ENCODE assay signal across 24 cellular contexts in the genomic region with DNA sequence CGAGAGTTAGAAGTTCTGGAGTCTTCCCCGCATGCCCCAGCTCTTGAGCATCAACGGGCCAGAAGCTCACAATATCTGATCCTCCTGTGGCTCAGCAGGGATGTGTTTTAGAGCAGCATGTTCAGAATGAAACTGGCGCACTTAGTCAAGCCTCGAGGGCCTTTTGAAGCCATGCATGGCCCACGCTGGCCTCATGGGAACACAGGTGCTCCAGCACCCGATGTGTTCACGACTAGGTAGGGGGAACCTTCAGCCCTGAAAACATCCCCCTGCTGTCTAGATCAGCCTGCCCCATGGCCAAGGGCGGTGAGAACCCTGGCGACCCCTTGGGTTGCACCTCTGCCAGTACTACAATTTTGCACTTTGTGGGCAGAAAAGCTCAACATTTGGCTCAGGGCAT. TPM values are rescaled to one million over a fixed set of nuclear protein-coding genes. Genes with fewer than 3 reads are reported as not detected.
A peak's percentile ranks its signal among the peaks of the same experiment; 100 is the strongest.
DNase-seq lines count a peak whose midpoint lies in the region; ATAC-seq, FAIRE-seq and TF ChIP-seq lines count a peak whose summit lies in the region.
"Had no signal": no experiment of that assay in that cellular context is flagged by ENCODE, and none has a peak within 500 bp of the region (broad histone marks: within the 10 kb centered on the region; RNA-seq: fewer than 3 reads in every experiment).

No MANE protein-coding gene starts in this region.

- DNase-seq in activated T-cell treated with anti-CD3 and anti-CD28 coated beads, Interleukin-2, amount 50 U/mL, for 24 hours: no peak
- no peak for DNase-seq in activated T-cell treated with anti-CD3 and anti-CD28 coated beads, Interleukin-2, amount 50 U/mL, for 72 hours
- no peak for DNase-seq in GM12878 (ENCODE audit: low read depth, low spot score)
- no peak for DNase-seq in stimulated activated naive CD8-positive, alpha-beta T cell treated with anti-CD3 and anti-CD28 coated beads, Interleukin-15, amount 100 ng/mL, for 72 hours
- no peak for DNase-seq in stimulated activated CD4-positive, alpha-beta T cell treated with anti-CD3 and anti-CD28 coated beads, Interleukin-2, amount 100 ng/mL, for 24 hours
- DNase-seq: activated CD4-positive, alpha-beta T cell treated with anti-CD3 and anti-CD28 coated beads for 1 hour; cerebellar nuclear complex; foreskin fibroblast; immature natural killer cell; left ventricle myocardium superior; midbrain; NCI-H2171 treated with DMSO at 0.1 percent for 48 hours; NCI-H774; nephron progenitor cell; right lobe of liver; Right ventricle myocardium superior; substantia nigra; upper lobe of right lung had no signal

- intact Hi-C loops in GM12878 (cut with micrococcal nuclease; ENCODE audit: unreplicated experiment): no loop called here

- in situ Hi-C loops in GM12878 (cut with MboI): no loop called here

- TF ChIP-seq CTCF in GM12878 (IDR thresholded peaks at IDR 0.05 in 2 of 3, conservative IDR thresholded peaks at IDR 0.05 in 1 of 3; ENCODE audit: control insufficient read depth in 2 of 3, extremely low read depth in 1 of 3, insufficient read depth in 1 of 3, low read depth in 3 of 3, low read length in 3 of 3): no peak

- peaks cover 3% of the 10 kb centered on the region; the same call in 1 of the 2 replicates for H3K4me1 ChIP-seq in GM12878 (ENCODE audit: control insufficient read depth, insufficient read depth, low read length)
- H3K4me1 ChIP-seq: parathyroid adenoma, right lobe of liver, upper lobe of right lung had no signal

- H3K9me3 ChIP-seq in GM12878 (replicated peaks; ENCODE audit: control insufficient read depth, insufficient read depth, low read length): no peaks in the 10 kb centered on the region
- H3K9me3 ChIP-seq: right lobe of liver, upper lobe of right lung had no signal

- no peaks in the 10 kb centered on the region for H3K9me3 Mint-ChIP-seq in activated T-cell treated with anti-CD3 and anti-CD28 coated beads, Interleukin-2, amount 50 U/mL, for 24 hours
- H3K9me3 Mint-ChIP-seq in activated T-cell treated with anti-CD3 and anti-CD28 coated beads, Interleukin-2, amount 50 U/mL, for 72 hours: no peaks in the 10 kb centered on the region
- no peaks in the 10 kb centered on the region for H3K9me3 Mint-ChIP-seq in stimulated activated naive CD8-positive, alpha-beta T cell treated with anti-CD3 and anti-CD28 coated beads, Interleukin-15, amount 100 ng/mL, for 72 hours
- H3K9me3 Mint-ChIP-seq: immature natural killer cell, nephron progenitor cell had no signal

- H3K27me3 ChIP-seq in GM12878 (replicated peaks in 1 of 2; ENCODE audit: control insufficient read depth in 2 of 2, insufficient read depth in 2 of 2, low read length in 1 of 2): no peaks in the 10 kb centered on the region
- H3K27me3 ChIP-seq: hepatocyte, right lobe of liver, upper lobe of right lung had no signal

- H3K4me2 ChIP-seq in GM12878 (ENCODE audit: control insufficient read depth, insufficient read depth): no peak overlapping the region
- H3K4me2 ChIP-seq: A549, hepatocyte had no signal

- BruUV-seq in GM12878 (replicated peaks; lab: Mats Ljungman, UMichigan): no TSS peak

- SMC1A ChIA-PET in GM12878 (lab: Charles Lee; ENCODE audit: uncharacterized antibody, unreplicated experiment): interaction anchor here (2.3 kb wide), 1 partner anchor 18 kb away, joined by 6 read pairs; no protein-coding TSS in a partner anchor

- no peak for ATAC-seq in activated T-cell treated with anti-CD3 and anti-CD28 coated beads, Interleukin-2, amount 50 U/mL, for 72 hours (replicated peaks in 1 of 2)
- ATAC-seq in HG02938 (IDR thresholded peaks at IDR 0.05; ENCODE audit: unreplicated experiment): peak; percentile 52
- peak; percentile 37 for ATAC-seq in GM12878
- ATAC-seq in stimulated activated naive CD8-positive, alpha-beta T cell treated with anti-CD3 and anti-CD28 coated beads, Interleukin-15, amount 100 ng/mL, for 72 hours: peak; percentile 26
- no peak for ATAC-seq in HG02571 (IDR thresholded peaks at IDR 0.05; ENCODE audit: unreplicated experiment)
- ATAC-seq in GM19395 (IDR thresholded peaks at IDR 0.05; ENCODE audit: unreplicated experiment): no peak
- ATAC-seq: A549, left ventricle myocardium superior, right lobe of liver, upper lobe of right lung had no signal

- no peaks in the 10 kb centered on the region for H4K20me1 ChIP-seq in GM12878 (ENCODE audit: control insufficient read depth, insufficient read depth)

- no peak overlapping the region for H3K4me3 ChIP-seq in GM12878
- H3K4me3 ChIP-seq: A549, hepatocyte, right lobe of liver, upper lobe of right lung had no signal

- WGBS in GM12878 (ENCODE audit: insufficient coverage, insufficient replicate concordance, low lambda C conversion rate, missing lambda C conversion rate): 7% methylated on average over 10 of the region's 10 CpGs

- no peaks in the 10 kb centered on the region for H3K27me3 Mint-ChIP-seq in activated T-cell treated with anti-CD3 and anti-CD28 coated beads, Interleukin-2, amount 50 U/mL, for 24 hours
- H3K27me3 Mint-ChIP-seq in activated T-cell treated with anti-CD3 and anti-CD28 coated beads, Interleukin-2, amount 50 U/mL, for 72 hours (ENCODE audit: low read depth): no peaks in the 10 kb centered on the region
- H3K27me3 Mint-ChIP-seq in stimulated activated naive CD8-positive, alpha-beta T cell treated with anti-CD3 and anti-CD28 coated beads, Interleukin-15, amount 100 ng/mL, for 72 hours: no peaks in the 10 kb centered on the region

- CTCF ChIA-PET in GM12878 (lab: Yijun Ruan, JAX): no interaction called here

- POLR2A ChIA-PET in GM12878 (lab: Charles Lee): interaction anchor here (1.0 kb wide), 1 partner anchor 8 kb away, joined by 3 read pairs; no protein-coding TSS in a partner anchor

- peaks cover 6 to 46% of the 10 kb centered on the region in 2 experiments for H3K36me3 ChIP-seq in GM12878 (ENCODE audit: control insufficient read depth in 2 of 2, insufficient read depth in 2 of 2, low read length in 1 of 2)

- no peak for TF ChIP-seq RAD21 in GM12878 (IDR thresholded peaks at IDR 0.05; ENCODE audit: insufficient read depth, low read depth, low read length)

- TF ChIP-seq POLR2A in GM12878 (IDR thresholded peaks at IDR 0.05; ENCODE audit: low read depth, low read length): peak; percentile 39; the same call in 1 of the 2 replicates

- H3K27ac Mint-ChIP-seq in activated T-cell treated with anti-CD3 and anti-CD28 coated beads, Interleukin-2, amount 50 U/mL, for 24 hours: peak overlapping the region; percentile 26
- H3K27ac Mint-ChIP-seq in activated T-cell treated with anti-CD3 and anti-CD28 coated beads, Interleukin-2, amount 50 U/mL, for 72 hours: no peak overlapping the region
- H3K27ac Mint-ChIP-seq in stimulated activated naive CD8-positive, alpha-beta T cell treated with anti-CD3 and anti-CD28 coated beads, Interleukin-15, amount 100 ng/mL, for 72 hours: no peak overlapping the region
- H3K27ac Mint-ChIP-seq: nephron progenitor cell had no signal

- H3K4me1 Mint-ChIP-seq in activated T-cell treated with anti-CD3 and anti-CD28 coated beads, Interleukin-2, amount 50 U/mL, for 24 hours (ENCODE audit: low read depth): peaks cover 10% of the 10 kb centered on the region
- H3K4me1 Mint-ChIP-seq in activated T-cell treated with anti-CD3 and anti-CD28 coated beads, Interleukin-2, amount 50 U/mL, for 72 hours (ENCODE audit: low read depth): no peaks in the 10 kb centered on the region
- peaks cover 16% of the 10 kb centered on the region for H3K4me1 Mint-ChIP-seq in stimulated activated naive CD8-positive, alpha-beta T cell treated with anti-CD3 and anti-CD28 coated beads, Interleukin-15, amount 100 ng/mL, for 72 hours
- H3K4me1 Mint-ChIP-seq: nephron progenitor cell had no signal

- H3K9ac ChIP-seq in GM12878 (ENCODE audit: control insufficient read depth, insufficient read depth, low read length): no peak overlapping the region
- H3K9ac ChIP-seq: parathyroid adenoma had no signal

- H3K36me3 Mint-ChIP-seq in activated T-cell treated with anti-CD3 and anti-CD28 coated beads, Interleukin-2, amount 50 U/mL, for 24 hours (ENCODE audit: low read depth): peaks cover 99% of the 10 kb centered on the region
- peaks cover 6 to 31% of the 10 kb centered on the region in 2 donors for H3K36me3 Mint-ChIP-seq in activated T-cell treated with anti-CD3 and anti-CD28 coated beads, Interleukin-2, amount 50 U/mL, for 72 hours (ENCODE audit: insufficient read depth in 2 of 2)

- FAIRE-seq in GM12878 (lab: Jason Lieb, UNC): no peak
- FAIRE-seq: A549 had no signal

- no peak overlapping the region for H3K27ac ChIP-seq in GM12878 (ENCODE audit: control insufficient read depth, insufficient read depth)
- H3K27ac ChIP-seq: A549, hepatocyte, parathyroid adenoma, right lobe of liver, upper lobe of right lung had no signal

- no peak overlapping the region for H3K4me3 Mint-ChIP-seq in activated T-cell treated with anti-CD3 and anti-CD28 coated beads, Interleukin-2, amount 50 U/mL, for 24 hours
- no peak overlapping the region for H3K4me3 Mint-ChIP-seq in activated T-cell treated with anti-CD3 and anti-CD28 coated beads, Interleukin-2, amount 50 U/mL, for 72 hours
- H3K4me3 Mint-ChIP-seq in stimulated activated naive CD8-positive, alpha-beta T cell treated with anti-CD3 and anti-CD28 coated beads, Interleukin-15, amount 100 ng/mL, for 72 hours: no peak overlapping the region
- H3K4me3 Mint-ChIP-seq: immature natural killer cell, nephron progenitor cell had no signal

- H2AFZ ChIP-seq in GM12878 (ENCODE audit: control insufficient read depth, low read depth, low read length): no peak overlapping the region
- H2AFZ ChIP-seq: hepatocyte, parathyroid adenoma had no signal

- H3K79me2 ChIP-seq in GM12878 (ENCODE audit: control insufficient read depth, insufficient read depth, low read length): no peaks in the 10 kb centered on the region
- H3K79me2 ChIP-seq: hepatocyte, parathyroid adenoma had no signal

- RAD21 ChIA-PET in GM12878 (lab: Charles Lee; ENCODE audit: unreplicated experiment): interaction anchor here (1.6 kb wide), 1 partner anchor 91 kb away, joined by 4 read pairs; a partner anchor contains a TSS

- TF ChIP-seq EP300 in GM12878 (IDR thresholded peaks at IDR 0.05; ENCODE audit: borderline replicate concordance in 1 of 2, control insufficient read depth in 1 of 2, low read depth in 2 of 2, low read length in 2 of 2): no peak

RNA-seq across cellular contexts. Expression of a gene that starts 32.8 kb away (rescaled TPM):
- total RNA-seq in activated T-cell treated with anti-CD3 and anti-CD28 coated beads, Interleukin-2, amount 50 U/mL, for 72 hours: 100 to 1,000 TPM; 109 to 140 TPM
- 48.0 and 54.2 TPM in 2 replicates for total RNA-seq in GM12878 (2013; cell fraction: nucleolus; rRNA removed)
- total RNA-seq in GM12878 (2014; rRNA removed) (58.8 and 66.9 TPM in 2 replicates), GM12878 (2014; rRNA removed; fragmentation: Illumina TruSeq; extraction: Trizol) (72.6 and 75.0 TPM in 2 replicates), GM12878 (2021) (105 and 106 TPM in 2 replicates)
- polyA plus RNA-seq in GM12878 (2011; ENCODE audit: low read depth): 19.5 TPM
- polyA plus RNA-seq in GM12878 (2011; rRNA removed) (59.8 and 69.5 TPM in 2 replicates), GM12878 (2014; fragmentation: Illumina TruSeq; extraction: Trizol) (94.4 and 110 TPM in 2 replicates), GM12878 (2014; fragmentation: Nextera tagmentation; extraction: Ambion mirVana) (10 to 100 TPM; 12.4 to 25.6 TPM), GM12878 (2014; rRNA removed) (56.0 and 56.2 TPM in 2 replicates), GM12878 (2016; fragmentation: Nextera tagmentation; extraction: Ambion mirVana) (100 to 1,000 TPM; 104 to 108 TPM)
- polyA plus RNA-seq in GM12878 (2011; cell fraction: cytosol; rRNA removed): 18.4 and 26.7 TPM in 2 replicates
- polyA plus RNA-seq in GM12878 (2011; cell fraction: nucleus; rRNA removed): 25.8 and 48.0 TPM in 2 replicates
- 23.4 and 26.8 TPM in 2 replicates for polyA plus RNA-seq in GM12878 (2012)
- polyA minus RNA-seq in GM12878 (2011; rRNA and poly(A)+ RNA removed): 36.1 and 54.6 TPM in 2 replicates
- polyA minus RNA-seq in GM12878 (2011; cell fraction: cytosol; rRNA and poly(A)+ RNA removed): 31.3 and 35.0 TPM in 2 replicates
- polyA minus RNA-seq in GM12878 (2011; cell fraction: nucleus; rRNA and poly(A)+ RNA removed): 13.1 and 23.7 TPM in 2 replicates

Comparison
In these comparisons a context has a peak if more than half of its experiments do, and no peak if none do; other contexts are left out.
1. ATAC-seq: peak in HG02938 (single experiment), GM12878 (single experiment) and stimulated activated naive CD8-positive, alpha-beta T cell treated with anti-CD3 and anti-CD28 coated beads, Interleukin-15, amount 100 ng/mL, for 72 hours (single experiment); none in activated T-cell treated with anti-CD3 and anti-CD28 coated beads, Interleukin-2, amount 50 U/mL, for 72 hours (0 of 2), HG02571 (single experiment) and GM19395 (single experiment).